Comparison of ENCODE assay signal across 17 cellular contexts in the genomic region with DNA sequence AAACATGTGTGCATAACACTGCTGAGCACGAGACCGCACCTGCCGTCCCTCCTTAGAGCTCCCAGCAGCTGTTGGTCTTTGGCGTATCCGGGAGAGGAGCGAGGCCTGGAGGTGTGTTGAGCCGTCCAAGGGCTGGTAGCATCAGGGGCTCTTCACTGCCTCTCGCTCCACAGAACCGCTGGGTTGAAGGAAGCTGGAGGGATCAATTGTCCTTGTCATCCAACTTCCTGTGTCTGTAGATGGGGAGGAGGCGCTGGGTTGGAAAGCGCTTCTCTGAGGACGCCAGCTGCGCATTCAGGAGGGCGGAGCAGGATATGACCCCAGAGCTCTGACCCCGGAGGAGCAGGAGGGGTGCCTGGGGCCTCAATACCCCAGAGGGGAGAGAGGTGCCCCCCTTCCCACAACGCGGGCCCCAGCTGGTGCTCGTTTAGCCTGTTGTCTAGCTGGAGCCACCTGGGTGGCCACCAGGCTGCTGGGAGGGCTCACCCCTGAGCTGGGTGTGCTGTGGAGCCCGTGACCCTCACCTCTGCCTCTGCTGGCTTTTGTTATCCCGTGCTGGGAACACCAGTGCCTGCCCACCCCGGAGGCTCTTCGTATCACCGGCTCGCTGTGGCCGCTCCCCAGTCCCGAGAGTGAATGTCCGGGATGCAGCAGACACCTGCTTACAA. TPM values are rescaled to one million over a fixed set of nuclear protein-coding genes. Genes with fewer than 3 reads are reported as not detected.
DNase-seq lines count a peak whose midpoint lies in the region; ATAC-seq and TF ChIP-seq lines count a peak whose summit lies in the region.
"Had no signal": no experiment of that assay in that cellular context is flagged by ENCODE, and none has a peak within 500 bp of the region (broad histone marks: within the 10 kb centered on the region; RNA-seq: fewer than 3 reads in every experiment).

No MANE protein-coding gene starts in this region.

- peaks cover 33% of the 10 kb centered on the region for H3K4me1 ChIP-seq in NT2/D1 (ENCODE audit: insufficient read depth, insufficient read length)
- H3K4me1 ChIP-seq: HAP-1, SJSA1 had no signal

- peak overlapping the region; percentile 72 for H3K4me3 Mint-ChIP-seq in nephron progenitor cell
- H3K4me3 Mint-ChIP-seq in progenitor cell of endocrine pancreas (ENCODE audit: low read depth), result no peak overlapping the region
- H3K4me3 Mint-ChIP-seq: CD8-positive, alpha-beta T cell had no signal

- no peaks in the 10 kb centered on the region for H3K9me3 Mint-ChIP-seq in nephron progenitor cell
- no peaks in the 10 kb centered on the region for H3K9me3 Mint-ChIP-seq in progenitor cell of endocrine pancreas (ENCODE audit: low read depth)
- H3K9me3 Mint-ChIP-seq: CD8-positive, alpha-beta T cell had no signal

- no peaks in the 10 kb centered on the region for H3K9me3 ChIP-seq in NT2/D1 (ENCODE audit: insufficient read depth, low read length)
- H3K9me3 ChIP-seq: HAP-1, SJSA1 had no signal

- H3K27ac Mint-ChIP-seq in nephron progenitor cell, result peak overlapping the region; percentile 69
- no peak overlapping the region for H3K27ac Mint-ChIP-seq in progenitor cell of endocrine pancreas
- H3K27ac Mint-ChIP-seq: CD8-positive, alpha-beta T cell had no signal

- peaks cover 61% of the 10 kb centered on the region for H3K4me1 Mint-ChIP-seq in nephron progenitor cell
- H3K4me1 Mint-ChIP-seq in progenitor cell of endocrine pancreas (ENCODE audit: low read depth), result no peaks in the 10 kb centered on the region

- H3K36me3 ChIP-seq in NT2/D1 (ENCODE audit: insufficient read depth, insufficient read length, low read length), result no peaks in the 10 kb centered on the region
- H3K36me3 ChIP-seq: HAP-1, SJSA1 had no signal

- DNase-seq in NCI-H2081 (lab: John Stamatoyannopoulos, UW) (peak; percentile 63 to 82), NCI-H2081 treated with DMSO at 0.1 percent for 48 hours (lab: John Stamatoyannopoulos, UW) (no peak), NCI-H146 (lab: John Stamatoyannopoulos, UW) (peak; percentile 83), NT2/D1 (ENCODE audit: low read depth, low spot score) (no peak), nephron progenitor cell (peak; percentile 55), DMS 273 treated with DMSO at 0.1 percent for 48 hours (lab: John Stamatoyannopoulos, UW) (no peak), progenitor cell of endocrine pancreas (ENCODE audit: low spot score, unreplicated experiment) (no peak)
- DNase-seq: activated gamma-delta T cell; CD8-positive, alpha-beta T cell; hippocampal formation had no signal

- H3K27me3 Mint-ChIP-seq in nephron progenitor cell (ENCODE audit: low read depth, poor library complexity), result peaks cover 19% of the 10 kb centered on the region
- H3K27me3 Mint-ChIP-seq in progenitor cell of endocrine pancreas, result peaks cover 24% of the 10 kb centered on the region

- ATAC-seq in GM21528 (IDR thresholded peaks at IDR 0.05; ENCODE audit: low FRiP score, unreplicated experiment), result no peak
- ATAC-seq: CD8-positive, alpha-beta T cell had no signal

- TF ChIP-seq CTCF in nephron progenitor cell (IDR thresholded peaks at IDR 0.05) (no peak), progenitor cell of endocrine pancreas (IDR thresholded peaks at IDR 0.05; ENCODE audit: unreplicated experiment) (no peak)

- peaks cover 4% of the 10 kb centered on the region for H3K27me3 ChIP-seq in NT2/D1 (ENCODE audit: insufficient read depth, insufficient read length)

- H3K9ac ChIP-seq in NT2/D1 (ENCODE audit: insufficient read length, low read depth), result peak overlapping the region; percentile 28

- no peak overlapping the region for H3K4me3 ChIP-seq in NT2/D1 (ENCODE audit: insufficient read length, low read depth)
- H3K4me3 ChIP-seq: HAP-1, SJSA1 had no signal

- no peaks in the 10 kb centered on the region for H3K36me3 Mint-ChIP-seq in nephron progenitor cell (ENCODE audit: low read depth)
- H3K36me3 Mint-ChIP-seq in progenitor cell of endocrine pancreas (ENCODE audit: insufficient read depth), result no peaks in the 10 kb centered on the region
- H3K36me3 Mint-ChIP-seq: CD8-positive, alpha-beta T cell had no signal

RNA-seq across cellular contexts. Expression of gene DBH, which starts 2.0 kb away (rescaled TPM):
- not detected in 2 replicates for total RNA-seq in progenitor cell of endocrine pancreas
- total RNA-seq: activated CD8-positive, alpha-beta memory T cell treated with anti-CD3 and anti-CD28 coated beads for 36 hours; dermis microvascular lymphatic vessel endothelial cell; lung microvascular endothelial cell; SJSA1; subcutaneous adipose tissue had no signal

RNA-seq across cellular contexts. Expression of gene FAM163B, which starts 25.0 kb away (rescaled TPM):
- total RNA-seq in progenitor cell of endocrine pancreas, result not detected in 2 replicates
- total RNA-seq: activated CD8-positive, alpha-beta memory T cell treated with anti-CD3 and anti-CD28 coated beads for 36 hours; CD8-positive, alpha-beta T cell; dermis microvascular lymphatic vessel endothelial cell; lung microvascular endothelial cell; SJSA1; subcutaneous adipose tissue had no signal

Comparison
In these comparisons a context has a peak if more than half of its experiments do, and no peak if none do; other contexts are left out.
1. DNase-seq: peak in NCI-H2081 (2 of 2), NCI-H146 (single experiment) and nephron progenitor cell (single experiment); none in NCI-H2081 treated with DMSO at 0.1 percent for 48 hours (single experiment), NT2/D1 (single experiment), DMS 273 treated with DMSO at 0.1 percent for 48 hours (single experiment) and progenitor cell of endocrine pancreas (single experiment).